8 cellular contexts compared by ENCODE assay signal in the genomic region with DNA sequence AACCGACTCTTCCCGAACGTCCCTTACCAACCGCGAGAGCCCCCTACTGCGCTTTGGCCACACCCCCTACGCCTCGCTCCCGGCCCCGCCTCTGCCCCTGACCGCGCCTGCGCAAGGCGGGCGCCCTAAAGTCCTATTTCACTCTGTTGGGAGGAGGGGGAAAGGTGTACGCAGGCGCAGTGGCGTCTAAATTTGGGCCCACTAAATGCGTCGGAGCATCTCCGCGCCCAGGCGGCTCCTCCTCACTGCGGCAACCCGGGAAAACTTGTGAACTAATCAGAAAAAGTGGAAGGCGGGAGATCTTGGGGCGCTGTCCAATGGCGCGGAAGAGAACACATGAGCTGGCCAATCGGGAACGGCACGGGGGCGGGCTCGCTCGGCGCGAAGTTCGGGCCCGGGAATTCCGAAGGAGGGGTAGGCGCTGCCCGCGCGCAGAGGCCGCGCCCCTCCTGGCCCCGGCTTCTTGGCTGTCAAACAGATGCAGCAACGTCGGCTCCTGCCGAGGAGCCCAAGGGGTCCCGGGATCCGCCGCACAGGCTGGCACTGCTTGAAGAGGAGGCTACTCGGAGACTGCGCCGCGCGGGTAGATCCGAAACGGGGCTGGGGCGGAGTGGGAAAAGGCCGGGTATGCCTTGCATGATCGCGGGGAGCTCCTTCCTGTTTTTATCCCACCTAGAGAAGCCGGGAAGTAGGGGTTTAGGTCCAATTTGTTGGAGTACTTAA. TPM values are rescaled to one million over a fixed set of nuclear protein-coding genes. Genes with fewer than 3 reads are reported as not detected.
A peak's percentile ranks its signal among the peaks of the same experiment; 100 is the strongest.
DNase-seq lines count a peak whose midpoint lies in the region; ATAC-seq and TF ChIP-seq lines count a peak whose summit lies in the region.

A gene with protein sequence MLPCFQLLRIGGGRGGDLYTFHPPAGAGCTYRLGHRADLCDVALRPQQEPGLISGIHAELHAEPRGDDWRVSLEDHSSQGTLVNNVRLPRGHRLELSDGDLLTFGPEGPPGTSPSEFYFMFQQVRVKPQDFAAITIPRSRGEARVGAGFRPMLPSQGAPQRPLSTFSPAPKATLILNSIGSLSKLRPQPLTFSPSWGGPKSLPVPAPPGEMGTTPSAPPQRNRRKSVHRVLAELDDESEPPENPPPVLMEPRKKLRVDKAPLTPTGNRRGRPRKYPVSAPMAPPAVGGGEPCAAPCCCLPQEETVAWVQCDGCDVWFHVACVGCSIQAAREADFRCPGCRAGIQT (plus strand): TSS at position 450 of the 723 bp plus-strand sequence. CDS start 881 bp downstream, outside the sequence.

- peaks cover 11 to 26% of the 10 kb centered on the region in 2 donors for H3K4me1 Mint-ChIP-seq in natural killer cell treated with Interleukin-12 subunit alpha and Interleukin-12 subunit beta and Interleukin-15 and Interleukin-18, amount 100 ng/mL, for 72 hours (ENCODE audit: low read depth in 2 of 2)

- peak; percentile 99 for DNase-seq in G401 (ENCODE audit: low spot score)
- DNase-seq in HAP-1 (ENCODE audit: low spot score in 2 of 2): peak; percentile 96 to 98
- DNase-seq in MG63: peak; percentile 95
- DNase-seq in SHP77 (lab: John Stamatoyannopoulos, UW): peak; percentile 96 to 98
- peak; percentile 99 for DNase-seq in activated T-helper 9 cell treated with anti-CD3 and anti-CD28 coated beads, Interleukin-2, amount 50 U/mL, for 16 hours (ENCODE audit: low read depth)
- DNase-seq in fibroblast of mammary gland (ENCODE audit: low read depth): peak; percentile 99
- DNase-seq in natural killer cell treated with Interleukin-12 subunit alpha and Interleukin-12 subunit beta and Interleukin-15 and Interleukin-18, amount 100 ng/mL, for 72 hours (ENCODE audit: low spot score): peak; percentile 99
- peak; percentile 99 for DNase-seq in stimulated activated naive CD4-positive, alpha-beta T cell treated with Interleukin-2 at 50 U/mL for 16 hours (lab: John Stamatoyannopoulos, UW)

- H3K27me3 Mint-ChIP-seq in natural killer cell treated with Interleukin-12 subunit alpha and Interleukin-12 subunit beta and Interleukin-15 and Interleukin-18, amount 100 ng/mL, for 72 hours: no peaks in the 10 kb centered on the region

- peak; percentile 95 to 97 for ATAC-seq in natural killer cell treated with Interleukin-12 subunit alpha and Interleukin-12 subunit beta and Interleukin-15 and Interleukin-18, amount 100 ng/mL, for 72 hours

- H3K27me3 ChIP-seq in HAP-1 (ENCODE audit: low read depth): no peaks in the 10 kb centered on the region
- H3K27me3 ChIP-seq in MG63: no peaks in the 10 kb centered on the region

- peaks cover 11% of the 10 kb centered on the region for H3K4me1 ChIP-seq in HAP-1

- H3K9me3 Mint-ChIP-seq in natural killer cell treated with Interleukin-12 subunit alpha and Interleukin-12 subunit beta and Interleukin-15 and Interleukin-18, amount 100 ng/mL, for 72 hours: no peaks in the 10 kb centered on the region

- no peak for TF ChIP-seq CTCF in fibroblast of mammary gland (conservative IDR thresholded peaks at IDR 0.05; ENCODE audit: control insufficient read depth, insufficient read depth, low read depth, low read length)

- H3K9me3 ChIP-seq in HAP-1 (no peaks in the 10 kb centered on the region), MG63 (no peaks in the 10 kb centered on the region)

- peak within 1 kb of the TSS; percentile 39 to 91 for H3K27ac Mint-ChIP-seq in natural killer cell treated with Interleukin-12 subunit alpha and Interleukin-12 subunit beta and Interleukin-15 and Interleukin-18, amount 100 ng/mL, for 72 hours

- peaks cover 49% of the 10 kb centered on the region for H3K36me3 ChIP-seq in HAP-1 (replicated peaks)
- peaks cover 4% of the 10 kb centered on the region for H3K36me3 ChIP-seq in MG63

- peaks cover 5% of the 10 kb centered on the region for H3K36me3 Mint-ChIP-seq in natural killer cell treated with Interleukin-12 subunit alpha and Interleukin-12 subunit beta and Interleukin-15 and Interleukin-18, amount 100 ng/mL, for 72 hours

- in situ Hi-C loops in G401 (cut with HindIII; ENCODE audit: low sequenced_read_pairs): no loop called here
- in situ Hi-C loops in HAP-1 (cut with MboI; ENCODE audit: low sequenced_read_pairs): no loop called here

- H3K4me3 ChIP-seq in HAP-1 (peak within 1 kb of the TSS; percentile 79), MG63 (peak within 1 kb of the TSS; percentile 74), fibroblast of mammary gland (ENCODE audit: control insufficient read depth, low read depth, low read length) (peak within 1 kb of the TSS; percentile 88)

- peak within 1 kb of the TSS; percentile 84 for H3K4me3 Mint-ChIP-seq in natural killer cell treated with Interleukin-12 subunit alpha and Interleukin-12 subunit beta and Interleukin-15 and Interleukin-18, amount 100 ng/mL, for 72 hours

RNA-seq across cellular contexts. Expression of the gene that starts here (rescaled TPM):
- total RNA-seq in G401 (2014; rRNA removed; shearing (Covaris generic)): 16.1 and 19.4 TPM in 2 replicates
- total RNA-seq in MG63 (2014; rRNA removed; shearing (Covaris generic); ENCODE audit: low replicate concordance): 17.3 and 25.0 TPM in 2 replicates
- 10 to 100 TPM; 59.0 to 96.5 TPM for total RNA-seq in natural killer cell treated with Interleukin-12 subunit alpha and Interleukin-12 subunit beta and Interleukin-15 and Interleukin-18, amount 100 ng/mL, for 72 hours

Comparison
In these comparisons a context has a peak if more than half of its experiments do, and no peak if none do; other contexts are left out.
1. Peak in every context shown above with its lines: DNase-seq, ATAC-seq and H3K4me3 ChIP-seq.